In the genomic region with DNA sequence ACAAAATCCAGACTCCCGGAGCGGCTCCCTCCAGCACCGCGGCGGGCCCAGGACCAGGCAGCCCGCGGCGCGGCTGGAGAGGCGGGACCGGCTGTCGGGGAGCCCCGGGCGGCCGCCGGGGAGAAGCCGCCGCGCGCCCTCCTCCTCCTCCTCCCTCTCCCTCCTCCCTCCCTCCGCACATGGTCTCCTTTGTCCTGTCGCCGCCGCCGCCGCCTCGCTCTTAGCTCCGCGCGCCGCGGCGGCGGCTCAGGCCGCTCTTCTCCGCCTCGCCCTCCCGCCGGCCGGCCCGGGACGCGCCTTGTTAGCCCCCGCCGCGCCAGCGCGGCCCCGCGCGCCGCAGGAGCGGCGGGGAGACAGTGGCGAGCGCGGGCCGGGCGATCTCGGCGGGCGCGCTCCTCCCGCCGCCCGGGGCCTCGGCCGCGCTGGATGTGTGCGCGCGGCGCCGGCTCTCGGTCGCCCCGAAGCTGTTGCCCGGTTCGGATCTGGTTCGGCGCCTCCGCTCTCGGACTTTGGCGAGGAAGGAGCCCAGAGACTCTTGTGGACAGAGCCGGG, we compare ENCODE assay signal across 7 cellular contexts.
DNase-seq lines count a peak whose midpoint lies in the region; ATAC-seq and TF ChIP-seq lines count a peak whose summit lies in the region.

No MANE protein-coding gene starts in this region.

- no peak overlapping the region for H3K4ac ChIP-seq in trophoblast cell (ENCODE audit: low read depth, low read length)

- no peak overlapping the region for H2AK5ac ChIP-seq in trophoblast cell (ENCODE audit: low read length)

- peak overlapping the region; percentile 79 for H3K9ac ChIP-seq in Karpas-422 (ENCODE audit: low read length)
- peak overlapping the region; percentile 98 for H3K9ac ChIP-seq in trophoblast cell (ENCODE audit: low read length)

- no peak overlapping the region for H3K27ac Mint-ChIP-seq in activated naive CD4-positive, alpha-beta T cell treated with anti-CD3 and anti-CD28 coated beads, Interleukin-2, amount 50 U/mL, for 24 hours

- no peaks in the 10 kb centered on the region for H3K9me2 ChIP-seq in Karpas-422 (replicated peaks; ENCODE audit: insufficient read depth, low read length)

- peaks cover 19% of the 10 kb centered on the region for H4K20me1 ChIP-seq in Karpas-422 (ENCODE audit: insufficient read depth, low read depth, low read length)

- H3K18ac ChIP-seq in trophoblast cell (ENCODE audit: low read length) = peak overlapping the region; percentile 23

- peaks cover 8% of the 10 kb centered on the region; the same call in 1 of the 2 replicates for H3K36me3 ChIP-seq in Karpas-422 (ENCODE audit: insufficient read depth, low read length)
- no peaks in the 10 kb centered on the region for H3K36me3 ChIP-seq in left ventricle myocardium inferior
- no peaks in the 10 kb centered on the region for H3K36me3 ChIP-seq in trophoblast cell (ENCODE audit: control insufficient read depth in 1 of 2, insufficient read depth in 2 of 2, low read length in 2 of 2)

- H2BK120ac ChIP-seq in trophoblast cell (ENCODE audit: insufficient read depth, low read length, poor library complexity) = peak overlapping the region; percentile 80

- DNase-seq in GM12864 (ENCODE audit: low read depth) (no peak), Karpas-422 (peak; percentile 72), left ventricle myocardium inferior (peak; percentile 42), trophoblast cell (peak in 1 of 2 donors; percentile 3), NCI-H526 treated with DMSO at 0.1 percent for 48 hours (lab: John Stamatoyannopoulos, UW) (no peak)

- peaks cover 14% of the 10 kb centered on the region for H3K79me1 ChIP-seq in trophoblast cell (ENCODE audit: low read length)

- no peak overlapping the region for H3K23ac ChIP-seq in trophoblast cell (ENCODE audit: low read length)

- no CpG with 5 or more reads among the region's 85 CpGs for WGBS in trophoblast cell (ENCODE audit: extremely low coverage, insufficient coverage, insufficient read length)

- H3K4me1 Mint-ChIP-seq in activated naive CD4-positive, alpha-beta T cell treated with anti-CD3 and anti-CD28 coated beads, Interleukin-2, amount 50 U/mL, for 24 hours = peaks cover 14% of the 10 kb centered on the region

- peak overlapping the region; percentile 65 for H3K4me3 Mint-ChIP-seq in activated naive CD4-positive, alpha-beta T cell treated with anti-CD3 and anti-CD28 coated beads, Interleukin-2, amount 50 U/mL, for 24 hours

- H3K27ac ChIP-seq in Karpas-422 (ENCODE audit: low read length) (peak overlapping the region; percentile 55; the same call in 1 of the 2 replicates), left ventricle myocardium inferior (replicated peaks) (peak overlapping the region; percentile 77), trophoblast cell (ENCODE audit: low read depth, low read length) (no peak overlapping the region)

- peak overlapping the region; percentile 59 for H3K14ac ChIP-seq in trophoblast cell (ENCODE audit: low read length)

- no peaks in the 10 kb centered on the region for H3K9me3 Mint-ChIP-seq in activated naive CD4-positive, alpha-beta T cell treated with anti-CD3 and anti-CD28 coated beads, Interleukin-2, amount 50 U/mL, for 24 hours

- H4K91ac ChIP-seq in trophoblast cell (ENCODE audit: low read depth, low read length) = peak overlapping the region; percentile 72

- ATAC-seq in GM21528 (IDR thresholded peaks at IDR 0.05; ENCODE audit: low FRiP score, unreplicated experiment) = peak; percentile 57

- H3K27me3 ChIP-seq in Karpas-422 (ENCODE audit: low read length) (no peaks in the 10 kb centered on the region; the same call in 1 of the 2 replicates), left ventricle myocardium inferior (ENCODE audit: low read depth) (no peaks in the 10 kb centered on the region), trophoblast cell (ENCODE audit: insufficient read depth, low read length) (peaks cover 9% of the 10 kb centered on the region)

- peak overlapping the region; percentile 27 for H2BK5ac ChIP-seq in trophoblast cell (ENCODE audit: low read depth, low read length, poor library complexity)

- H2BK12ac ChIP-seq in trophoblast cell (ENCODE audit: low read length) = no peak overlapping the region

- no peaks in the 10 kb centered on the region for H3K9me3 ChIP-seq in Karpas-422 (ENCODE audit: low read length)
- no peaks in the 10 kb centered on the region for H3K9me3 ChIP-seq in left ventricle myocardium inferior (replicated peaks)
- no peaks in the 10 kb centered on the region for H3K9me3 ChIP-seq in trophoblast cell (ENCODE audit: insufficient read depth, low read depth, low read length)

- H3K4me2 ChIP-seq in Karpas-422 (ENCODE audit: low read depth, low read length, poor library complexity, severe bottlenecking) = peak overlapping the region; percentile 79
- peak overlapping the region; percentile 86 for H3K4me2 ChIP-seq in trophoblast cell (ENCODE audit: low read length)

- H3K4me1 ChIP-seq in Karpas-422 (ENCODE audit: low read length) (peaks cover 55% of the 10 kb centered on the region), left ventricle myocardium inferior (peaks cover 32% of the 10 kb centered on the region), trophoblast cell (ENCODE audit: control insufficient read depth in 1 of 2, insufficient read depth in 2 of 2, low read length in 2 of 2) (no peaks in the 10 kb centered on the region)

- no peak overlapping the region for H4K12ac ChIP-seq in trophoblast cell (ENCODE audit: low read depth, low read length)

- intact Hi-C loops in left ventricle myocardium inferior (cut with micrococcal nuclease) = no loop called here

- no peaks in the 10 kb centered on the region for H3K36me3 Mint-ChIP-seq in activated naive CD4-positive, alpha-beta T cell treated with anti-CD3 and anti-CD28 coated beads, Interleukin-2, amount 50 U/mL, for 24 hours

- H3K4me3 ChIP-seq in GM12864 (ENCODE audit: low read depth, low read length) (peak overlapping the region; percentile 96), Karpas-422 (ENCODE audit: low read length) (peak overlapping the region; percentile 81), left ventricle myocardium inferior (peak overlapping the region; percentile 85), trophoblast cell (ENCODE audit: low read depth, low read length) (peak overlapping the region; percentile 96)

- no peak for TF ChIP-seq CTCF in GM12864 (IDR thresholded peaks at IDR 0.05; ENCODE audit: low read depth, low read length, missing control alignments)
- TF ChIP-seq CTCF in left ventricle myocardium inferior (IDR thresholded peaks at IDR 0.05; ENCODE audit: borderline replicate concordance) = no peak

- peaks cover 39% of the 10 kb centered on the region for H3K27me3 Mint-ChIP-seq in activated naive CD4-positive, alpha-beta T cell treated with anti-CD3 and anti-CD28 coated beads, Interleukin-2, amount 50 U/mL, for 24 hours

- H3K79me2 ChIP-seq in Karpas-422 (ENCODE audit: low read length) = peaks cover 40% of the 10 kb centered on the region
- H3K79me2 ChIP-seq in trophoblast cell (ENCODE audit: control insufficient read depth, insufficient read depth, low read length, poor library complexity) = peaks cover 7% of the 10 kb centered on the region

- H2AFZ ChIP-seq in Karpas-422 (ENCODE audit: low read length) (no peak overlapping the region), trophoblast cell (ENCODE audit: insufficient read depth, low read length, poor library complexity) (peak overlapping the region; percentile 48)

- H4K8ac ChIP-seq in trophoblast cell (ENCODE audit: low read depth, low read length) = peak overlapping the region; percentile 78

Comparison
In these comparisons a context has a peak if more than half of its experiments do, and no peak if none do; other contexts are left out.
1. DNase-seq: peak in Karpas-422 (single experiment) and left ventricle myocardium inferior (single experiment); none in GM12864 (single experiment) and NCI-H526 treated with DMSO at 0.1 percent for 48 hours (single experiment).
2. Peak in every context shown above with its lines, with median percentiles within 50 percentile points of each other: H3K4me3 ChIP-seq.